In genomic region chr20:3871549-3872265, GRCh38 we compare ENCODE assay signal across 1 cellular context.
TF ChIP-seq lines count a peak whose summit lies in the region.

No MANE protein-coding gene starts in this region.

TF ChIP-seq in SK-N-SH, 30 proteins besides CTCF, POLR2A, EP300 and RAD21 (continued from another document):
- no peak for TF ChIP-seq GABPA (IDR thresholded peaks at IDR 0.05; ENCODE audit: low read depth)
- TF ChIP-seq TAF1 (IDR thresholded peaks at IDR 0.05; ENCODE audit: borderline replicate concordance, low read depth, low read length) = no peak
- TF ChIP-seq MAX (IDR thresholded peaks at IDR 0.05; ENCODE audit: low read depth) = no peak
- no peak for TF ChIP-seq NFIC (IDR thresholded peaks at IDR 0.05; ENCODE audit: borderline replicate concordance)
